In genomic region chr5:10788358-10788757, GRCh38 we compare ENCODE assay signal across 1 cellular context.
TF ChIP-seq lines count a peak whose summit lies in the region.

No MANE protein-coding gene starts in this region.

TF ChIP-seq in GM23338, 12 proteins besides CTCF, POLR2A, EP300 and RAD21 (continued from another document):
- TF ChIP-seq REST (IDR thresholded peaks at IDR 0.05; ENCODE audit: unreplicated experiment), result no peak
- no peak for TF ChIP-seq ZNF462 (CRISPR knock-in tag; IDR thresholded peaks at IDR 0.05)
- TF ChIP-seq NANOG (IDR thresholded peaks at IDR 0.05; ENCODE audit: borderline replicate concordance), result no peak
- TF ChIP-seq JUNB (IDR thresholded peaks at IDR 0.05; ENCODE audit: unreplicated experiment), result no peak
- TF ChIP-seq EZH2phosphoT487 (IDR thresholded peaks at IDR 0.05; ENCODE audit: unreplicated experiment), result no peak
- no peak for TF ChIP-seq STAT1 (IDR thresholded peaks at IDR 0.05; ENCODE audit: unreplicated experiment)
